ENCODE assay signal across 20 cellular contexts in genomic region chr6:91045152-91045551, GRCh38.
DNase-seq lines count a peak whose midpoint lies in the region; ATAC-seq and TF ChIP-seq lines count a peak whose summit lies in the region.
"Had no signal": no experiment of that assay in that cellular context is flagged by ENCODE, and none has a peak within 500 bp of the region (broad histone marks: within the 10 kb centered on the region; RNA-seq: fewer than 3 reads in every experiment).

No MANE protein-coding gene starts in this region.

- H3K4me1 ChIP-seq in left ventricle myocardium inferior (peaks cover 4% of the 10 kb centered on the region), colonic mucosa (no peaks in the 10 kb centered on the region), ascending aorta (no peaks in the 10 kb centered on the region)
- H3K4me1 ChIP-seq: transverse colon had no signal

- H3K36me3 ChIP-seq in left ventricle myocardium inferior (no peaks in the 10 kb centered on the region), colonic mucosa (no peaks in the 10 kb centered on the region), ascending aorta (no peaks in the 10 kb centered on the region)
- H3K36me3 ChIP-seq: brain microvascular endothelial cell, transverse colon had no signal

- DNase-seq in left cardiac atrium (no peak), left ventricle myocardium inferior (no peak), NCI-H2227 (lab: John Stamatoyannopoulos, UW; ENCODE audit: unreplicated experiment) (peak; percentile 72), colonic mucosa (peak; percentile 26), islet precursor cell (no peak), UCSD-AML1 (lab: John Stamatoyannopoulos, UW; ENCODE audit: unreplicated experiment) (no peak), ascending aorta (ENCODE audit: low spot score in 2 of 2) (no peak)
- no peak for DNase-seq in stimulated activated CD4-positive, alpha-beta T cell treated with anti-CD3 and anti-CD28 coated beads, Interleukin-2, amount 100 ng/mL, for 24 hours
- DNase-seq: activated CD4-positive, alpha-beta T cell treated with anti-CD3 and anti-CD28 coated beads for 1 hour; activated naive CD8-positive, alpha-beta T cell treated with anti-CD3 and anti-CD28 coated beads for 36 hours; brain microvascular endothelial cell; CD4-positive, alpha-beta memory T cell; NCI-H1436 treated with DMSO at 0.1 percent for 48 hours; NCI-H510A treated with DMSO at 0.1 percent for 48 hours; nucleus accumbens; OCI-M1; retina; stimulated activated naive CD8-positive, alpha-beta T cell treated with anti-CD3 and anti-CD28 coated beads, Interleukin-15, Interleukin-2, amounts not matched to agents 100 U/mL and 50 U/mL, for 24 hours; transverse colon had no signal

- TF ChIP-seq CTCF in left ventricle myocardium inferior (IDR thresholded peaks at IDR 0.05; ENCODE audit: borderline replicate concordance) (no peak), colonic mucosa (IDR thresholded peaks at IDR 0.05) (no peak), ascending aorta (IDR thresholded peaks at IDR 0.05) (no peak)

- intact Hi-C loops in left cardiac atrium (cut with DNase I), result no loop called here
- intact Hi-C loops in left ventricle myocardium inferior (cut with micrococcal nuclease), result no loop called here
- intact Hi-C loops in colonic mucosa (cut with DNase I), result no loop called here
- intact Hi-C loops in ascending aorta (cut with DNase I), result no loop called here

- H3K27ac ChIP-seq in left ventricle myocardium inferior (replicated peaks) (no peak overlapping the region), colonic mucosa (no peak overlapping the region), ascending aorta (no peak overlapping the region)
- H3K27ac ChIP-seq: brain microvascular endothelial cell, SK-N-MC, transverse colon had no signal

- no peak overlapping the region for H3K9ac ChIP-seq in colonic mucosa (ENCODE audit: low read depth in 2 of 2, low read length in 2 of 2)

- peak; percentile 41 to 53 for ATAC-seq in left cardiac atrium
- ATAC-seq: stimulated activated naive CD8-positive, alpha-beta T cell treated with anti-CD3 and anti-CD28 coated beads, Interleukin-15, Interleukin-2, amounts not matched to agents 100 U/mL and 50 U/mL, for 24 hours had no signal

- no peak overlapping the region for H3K4me3 ChIP-seq in left ventricle myocardium inferior
- H3K4me3 ChIP-seq in colonic mucosa, result no peak overlapping the region
- no peak overlapping the region for H3K4me3 ChIP-seq in ascending aorta
- H3K4me3 ChIP-seq: SK-N-MC, transverse colon had no signal

- no peaks in the 10 kb centered on the region for H3K27me3 ChIP-seq in left ventricle myocardium inferior (ENCODE audit: low read depth)
- no peaks in the 10 kb centered on the region for H3K27me3 ChIP-seq in colonic mucosa
- no peaks in the 10 kb centered on the region for H3K27me3 ChIP-seq in ascending aorta
- H3K27me3 ChIP-seq: brain microvascular endothelial cell, transverse colon had no signal

- H3K9me3 ChIP-seq in left ventricle myocardium inferior (replicated peaks), result peaks cover 6% of the 10 kb centered on the region
- H3K9me3 ChIP-seq in colonic mucosa, result no peaks in the 10 kb centered on the region
- H3K9me3 ChIP-seq in ascending aorta, result no peaks in the 10 kb centered on the region
- H3K9me3 ChIP-seq: transverse colon had no signal

Comparison
In these comparisons a context has a peak if more than half of its experiments do, and no peak if none do; other contexts are left out.
1. DNase-seq: peak in NCI-H2227 (single experiment) and colonic mucosa (single experiment); none in left cardiac atrium (single experiment), left ventricle myocardium inferior (single experiment), islet precursor cell (single experiment), stimulated activated CD4-positive, alpha-beta T cell treated with anti-CD3 and anti-CD28 coated beads, Interleukin-2, amount 100 ng/mL, for 24 hours (0 of 2), UCSD-AML1 (single experiment) and ascending aorta (0 of 2).